Comparison of ENCODE assay signal across 2 cellular contexts in the genomic region with DNA sequence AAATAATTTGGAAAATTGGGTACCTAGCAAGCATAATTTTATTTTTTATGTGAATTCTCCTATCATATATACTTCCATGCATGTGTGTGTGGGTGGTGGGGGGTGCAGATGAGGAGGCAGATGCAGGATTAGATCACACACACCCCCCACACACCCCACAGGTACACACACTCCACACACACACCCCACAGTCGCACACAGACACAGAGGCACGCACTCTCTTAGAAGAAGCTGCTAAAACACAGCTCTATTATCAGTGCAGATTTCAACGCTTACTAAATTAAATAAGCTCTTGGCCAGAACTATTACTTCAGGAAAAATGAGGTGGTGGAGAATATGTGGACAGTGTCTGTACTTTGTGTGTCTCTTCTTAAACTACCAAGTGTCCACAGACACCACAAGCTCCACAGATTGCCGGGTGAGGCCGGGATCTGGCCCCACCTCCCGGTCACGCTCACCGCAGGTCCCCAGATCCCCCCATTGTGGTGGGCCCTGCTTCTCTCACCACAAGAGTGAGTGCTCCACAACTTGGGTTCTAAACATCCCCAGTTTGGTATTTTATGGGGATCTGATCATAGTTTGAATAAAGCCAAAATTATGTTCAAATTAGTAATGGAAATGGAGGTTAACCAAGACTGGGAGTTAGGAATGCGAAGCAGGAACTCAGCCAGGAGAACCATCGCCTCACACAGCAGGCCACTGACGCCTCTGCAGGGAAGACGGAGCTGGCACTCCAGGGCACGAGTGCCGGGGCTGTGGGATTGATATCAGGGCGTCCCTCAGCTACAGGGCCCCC.
TF ChIP-seq lines count a peak whose summit lies in the region.

No MANE protein-coding gene starts in this region.

TF ChIP-seq in liver, 16 proteins besides CTCF, POLR2A, EP300 and RAD21 (continued from another document):
- TF ChIP-seq FOXA1 (IDR thresholded peaks at IDR 0.05) (no peak), NR2F2 (IDR thresholded peaks at IDR 0.05) (no peak), GABPA (IDR thresholded peaks at IDR 0.05 in 1 of 2, conservative IDR thresholded peaks at IDR 0.05 in 1 of 2) (no peak), HNF4A (conservative IDR thresholded peaks at IDR 0.05) (no peak), RXRA (IDR thresholded peaks at IDR 0.05) (no peak), FOXA2 (IDR thresholded peaks at IDR 0.05) (no peak), YY1 (IDR thresholded peaks at IDR 0.05) (no peak)
- TF ChIP-seq, protein P1, sequence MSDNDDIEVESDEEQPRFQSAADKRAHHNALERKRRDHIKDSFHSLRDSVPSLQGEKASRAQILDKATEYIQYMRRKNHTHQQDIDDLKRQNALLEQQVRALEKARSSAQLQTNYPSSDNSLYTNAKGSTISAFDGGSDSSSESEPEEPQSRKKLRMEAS (IDR thresholded peaks at IDR 0.05): no peak
- TF ChIP-seq, protein P2, sequence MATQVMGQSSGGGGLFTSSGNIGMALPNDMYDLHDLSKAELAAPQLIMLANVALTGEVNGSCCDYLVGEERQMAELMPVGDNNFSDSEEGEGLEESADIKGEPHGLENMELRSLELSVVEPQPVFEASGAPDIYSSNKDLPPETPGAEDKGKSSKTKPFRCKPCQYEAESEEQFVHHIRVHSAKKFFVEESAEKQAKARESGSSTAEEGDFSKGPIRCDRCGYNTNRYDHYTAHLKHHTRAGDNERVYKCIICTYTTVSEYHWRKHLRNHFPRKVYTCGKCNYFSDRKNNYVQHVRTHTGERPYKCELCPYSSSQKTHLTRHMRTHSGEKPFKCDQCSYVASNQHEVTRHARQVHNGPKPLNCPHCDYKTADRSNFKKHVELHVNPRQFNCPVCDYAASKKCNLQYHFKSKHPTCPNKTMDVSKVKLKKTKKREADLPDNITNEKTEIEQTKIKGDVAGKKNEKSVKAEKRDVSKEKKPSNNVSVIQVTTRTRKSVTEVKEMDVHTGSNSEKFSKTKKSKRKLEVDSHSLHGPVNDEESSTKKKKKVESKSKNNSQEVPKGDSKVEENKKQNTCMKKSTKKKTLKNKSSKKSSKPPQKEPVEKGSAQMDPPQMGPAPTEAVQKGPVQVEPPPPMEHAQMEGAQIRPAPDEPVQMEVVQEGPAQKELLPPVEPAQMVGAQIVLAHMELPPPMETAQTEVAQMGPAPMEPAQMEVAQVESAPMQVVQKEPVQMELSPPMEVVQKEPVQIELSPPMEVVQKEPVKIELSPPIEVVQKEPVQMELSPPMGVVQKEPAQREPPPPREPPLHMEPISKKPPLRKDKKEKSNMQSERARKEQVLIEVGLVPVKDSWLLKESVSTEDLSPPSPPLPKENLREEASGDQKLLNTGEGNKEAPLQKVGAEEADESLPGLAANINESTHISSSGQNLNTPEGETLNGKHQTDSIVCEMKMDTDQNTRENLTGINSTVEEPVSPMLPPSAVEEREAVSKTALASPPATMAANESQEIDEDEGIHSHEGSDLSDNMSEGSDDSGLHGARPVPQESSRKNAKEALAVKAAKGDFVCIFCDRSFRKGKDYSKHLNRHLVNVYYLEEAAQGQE (IDR thresholded peaks at IDR 0.05): no peak

TF ChIP-seq in HepG2, 621 proteins besides CTCF, POLR2A, EP300 and RAD21:
- TF ChIP-seq, protein P3, sequence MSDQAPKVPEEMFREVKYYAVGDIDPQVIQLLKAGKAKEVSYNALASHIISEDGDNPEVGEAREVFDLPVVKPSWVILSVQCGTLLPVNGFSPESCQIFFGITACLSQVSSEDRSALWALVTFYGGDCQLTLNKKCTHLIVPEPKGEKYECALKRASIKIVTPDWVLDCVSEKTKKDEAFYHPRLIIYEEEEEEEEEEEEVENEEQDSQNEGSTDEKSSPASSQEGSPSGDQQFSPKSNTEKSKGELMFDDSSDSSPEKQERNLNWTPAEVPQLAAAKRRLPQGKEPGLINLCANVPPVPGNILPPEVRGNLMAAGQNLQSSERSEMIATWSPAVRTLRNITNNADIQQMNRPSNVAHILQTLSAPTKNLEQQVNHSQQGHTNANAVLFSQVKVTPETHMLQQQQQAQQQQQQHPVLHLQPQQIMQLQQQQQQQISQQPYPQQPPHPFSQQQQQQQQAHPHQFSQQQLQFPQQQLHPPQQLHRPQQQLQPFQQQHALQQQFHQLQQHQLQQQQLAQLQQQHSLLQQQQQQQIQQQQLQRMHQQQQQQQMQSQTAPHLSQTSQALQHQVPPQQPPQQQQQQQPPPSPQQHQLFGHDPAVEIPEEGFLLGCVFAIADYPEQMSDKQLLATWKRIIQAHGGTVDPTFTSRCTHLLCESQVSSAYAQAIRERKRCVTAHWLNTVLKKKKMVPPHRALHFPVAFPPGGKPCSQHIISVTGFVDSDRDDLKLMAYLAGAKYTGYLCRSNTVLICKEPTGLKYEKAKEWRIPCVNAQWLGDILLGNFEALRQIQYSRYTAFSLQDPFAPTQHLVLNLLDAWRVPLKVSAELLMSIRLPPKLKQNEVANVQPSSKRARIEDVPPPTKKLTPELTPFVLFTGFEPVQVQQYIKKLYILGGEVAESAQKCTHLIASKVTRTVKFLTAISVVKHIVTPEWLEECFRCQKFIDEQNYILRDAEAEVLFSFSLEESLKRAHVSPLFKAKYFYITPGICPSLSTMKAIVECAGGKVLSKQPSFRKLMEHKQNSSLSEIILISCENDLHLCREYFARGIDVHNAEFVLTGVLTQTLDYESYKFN (CRISPR knock-in tag; conservative IDR thresholded peaks at IDR 0.05): no peak
- TF ChIP-seq, protein P4, sequence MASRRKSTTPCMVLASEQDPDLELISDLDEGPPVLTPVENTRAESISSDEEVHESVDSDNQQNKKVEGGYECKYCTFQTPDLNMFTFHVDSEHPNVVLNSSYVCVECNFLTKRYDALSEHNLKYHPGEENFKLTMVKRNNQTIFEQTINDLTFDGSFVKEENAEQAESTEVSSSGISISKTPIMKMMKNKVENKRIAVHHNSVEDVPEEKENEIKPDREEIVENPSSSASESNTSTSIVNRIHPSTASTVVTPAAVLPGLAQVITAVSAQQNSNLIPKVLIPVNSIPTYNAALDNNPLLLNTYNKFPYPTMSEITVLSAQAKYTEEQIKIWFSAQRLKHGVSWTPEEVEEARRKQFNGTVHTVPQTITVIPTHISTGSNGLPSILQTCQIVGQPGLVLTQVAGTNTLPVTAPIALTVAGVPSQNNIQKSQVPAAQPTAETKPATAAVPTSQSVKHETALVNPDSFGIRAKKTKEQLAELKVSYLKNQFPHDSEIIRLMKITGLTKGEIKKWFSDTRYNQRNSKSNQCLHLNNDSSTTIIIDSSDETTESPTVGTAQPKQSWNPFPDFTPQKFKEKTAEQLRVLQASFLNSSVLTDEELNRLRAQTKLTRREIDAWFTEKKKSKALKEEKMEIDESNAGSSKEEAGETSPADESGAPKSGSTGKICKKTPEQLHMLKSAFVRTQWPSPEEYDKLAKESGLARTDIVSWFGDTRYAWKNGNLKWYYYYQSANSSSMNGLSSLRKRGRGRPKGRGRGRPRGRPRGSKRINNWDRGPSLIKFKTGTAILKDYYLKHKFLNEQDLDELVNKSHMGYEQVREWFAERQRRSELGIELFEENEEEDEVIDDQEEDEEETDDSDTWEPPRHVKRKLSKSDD (CRISPR knock-in tag; IDR thresholded peaks at IDR 0.05; ENCODE audit: low read depth): no peak
- no peak for TF ChIP-seq DNMT1 (CRISPR knock-in tag; IDR thresholded peaks at IDR 0.05)
- no peak for TF ChIP-seq PRPF4 (IDR thresholded peaks at IDR 0.05; ENCODE audit: low read depth, low read length, poor library complexity, severe bottlenecking)
- TF ChIP-seq, protein P5, sequence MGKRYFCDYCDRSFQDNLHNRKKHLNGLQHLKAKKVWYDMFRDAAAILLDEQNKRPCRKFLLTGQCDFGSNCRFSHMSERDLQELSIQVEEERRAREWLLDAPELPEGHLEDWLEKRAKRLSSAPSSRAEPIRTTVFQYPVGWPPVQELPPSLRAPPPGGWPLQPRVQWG (CRISPR knock-in tag; IDR thresholded peaks at IDR 0.05; ENCODE audit: borderline replicate concordance, low read depth): no peak
- TF ChIP-seq ZNF619 (CRISPR knock-in tag; IDR thresholded peaks at IDR 0.05): no peak
- TF ChIP-seq, protein P6, sequence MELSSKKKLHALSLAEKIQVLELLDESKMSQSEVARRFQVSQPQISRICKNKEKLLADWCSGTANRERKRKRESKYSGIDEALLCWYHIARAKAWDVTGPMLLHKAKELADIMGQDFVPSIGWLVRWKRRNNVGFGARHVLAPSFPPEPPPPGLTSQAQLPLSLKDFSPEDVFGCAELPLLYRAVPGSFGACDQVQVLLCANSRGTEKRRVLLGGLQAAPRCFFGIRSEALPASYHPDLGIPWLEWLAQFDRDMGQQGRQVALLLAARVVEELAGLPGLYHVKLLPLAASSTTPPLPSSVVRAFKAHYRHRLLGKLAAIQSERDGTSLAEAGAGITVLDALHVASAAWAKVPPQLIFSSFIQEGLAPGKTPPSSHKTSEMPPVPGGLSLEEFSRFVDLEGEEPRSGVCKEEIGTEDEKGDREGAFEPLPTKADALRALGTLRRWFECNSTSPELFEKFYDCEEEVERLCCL (CRISPR knock-in tag; IDR thresholded peaks at IDR 0.05; ENCODE audit: borderline replicate concordance): no peak
- TF ChIP-seq HNRNPK (IDR thresholded peaks at IDR 0.05; ENCODE audit: low read depth, low read length, poor library complexity, severe bottlenecking): no peak
- no peak for TF ChIP-seq CBFB (CRISPR knock-in tag; IDR thresholded peaks at IDR 0.05)
- TF ChIP-seq, protein P7, sequence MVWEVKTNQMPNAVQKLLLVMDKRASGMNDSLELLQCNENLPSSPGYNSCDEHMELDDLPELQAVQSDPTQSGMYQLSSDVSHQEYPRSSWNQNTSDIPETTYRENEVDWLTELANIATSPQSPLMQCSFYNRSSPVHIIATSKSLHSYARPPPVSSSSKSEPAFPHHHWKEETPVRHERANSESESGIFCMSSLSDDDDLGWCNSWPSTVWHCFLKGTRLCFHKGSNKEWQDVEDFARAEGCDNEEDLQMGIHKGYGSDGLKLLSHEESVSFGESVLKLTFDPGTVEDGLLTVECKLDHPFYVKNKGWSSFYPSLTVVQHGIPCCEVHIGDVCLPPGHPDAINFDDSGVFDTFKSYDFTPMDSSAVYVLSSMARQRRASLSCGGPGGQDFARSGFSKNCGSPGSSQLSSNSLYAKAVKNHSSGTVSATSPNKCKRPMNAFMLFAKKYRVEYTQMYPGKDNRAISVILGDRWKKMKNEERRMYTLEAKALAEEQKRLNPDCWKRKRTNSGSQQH (CRISPR knock-in tag; IDR thresholded peaks at IDR 0.05; ENCODE audit: low read depth): no peak
- TF ChIP-seq, protein P8, sequence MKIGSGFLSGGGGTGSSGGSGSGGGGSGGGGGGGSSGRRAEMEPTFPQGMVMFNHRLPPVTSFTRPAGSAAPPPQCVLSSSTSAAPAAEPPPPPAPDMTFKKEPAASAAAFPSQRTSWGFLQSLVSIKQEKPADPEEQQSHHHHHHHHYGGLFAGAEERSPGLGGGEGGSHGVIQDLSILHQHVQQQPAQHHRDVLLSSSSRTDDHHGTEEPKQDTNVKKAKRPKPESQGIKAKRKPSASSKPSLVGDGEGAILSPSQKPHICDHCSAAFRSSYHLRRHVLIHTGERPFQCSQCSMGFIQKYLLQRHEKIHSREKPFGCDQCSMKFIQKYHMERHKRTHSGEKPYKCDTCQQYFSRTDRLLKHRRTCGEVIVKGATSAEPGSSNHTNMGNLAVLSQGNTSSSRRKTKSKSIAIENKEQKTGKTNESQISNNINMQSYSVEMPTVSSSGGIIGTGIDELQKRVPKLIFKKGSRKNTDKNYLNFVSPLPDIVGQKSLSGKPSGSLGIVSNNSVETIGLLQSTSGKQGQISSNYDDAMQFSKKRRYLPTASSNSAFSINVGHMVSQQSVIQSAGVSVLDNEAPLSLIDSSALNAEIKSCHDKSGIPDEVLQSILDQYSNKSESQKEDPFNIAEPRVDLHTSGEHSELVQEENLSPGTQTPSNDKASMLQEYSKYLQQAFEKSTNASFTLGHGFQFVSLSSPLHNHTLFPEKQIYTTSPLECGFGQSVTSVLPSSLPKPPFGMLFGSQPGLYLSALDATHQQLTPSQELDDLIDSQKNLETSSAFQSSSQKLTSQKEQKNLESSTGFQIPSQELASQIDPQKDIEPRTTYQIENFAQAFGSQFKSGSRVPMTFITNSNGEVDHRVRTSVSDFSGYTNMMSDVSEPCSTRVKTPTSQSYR (CRISPR knock-in tag; IDR thresholded peaks at IDR 0.05; ENCODE audit: borderline replicate concordance): no peak
- TF ChIP-seq ZNF550 (CRISPR knock-in tag; IDR thresholded peaks at IDR 0.05; ENCODE audit: borderline replicate concordance): no peak
- no peak for TF ChIP-seq ZNF235 (CRISPR knock-in tag; IDR thresholded peaks at IDR 0.05; ENCODE audit: borderline replicate concordance)
- no peak for TF ChIP-seq ZNF7 (CRISPR knock-in tag; IDR thresholded peaks at IDR 0.05)
- TF ChIP-seq, protein P9, sequence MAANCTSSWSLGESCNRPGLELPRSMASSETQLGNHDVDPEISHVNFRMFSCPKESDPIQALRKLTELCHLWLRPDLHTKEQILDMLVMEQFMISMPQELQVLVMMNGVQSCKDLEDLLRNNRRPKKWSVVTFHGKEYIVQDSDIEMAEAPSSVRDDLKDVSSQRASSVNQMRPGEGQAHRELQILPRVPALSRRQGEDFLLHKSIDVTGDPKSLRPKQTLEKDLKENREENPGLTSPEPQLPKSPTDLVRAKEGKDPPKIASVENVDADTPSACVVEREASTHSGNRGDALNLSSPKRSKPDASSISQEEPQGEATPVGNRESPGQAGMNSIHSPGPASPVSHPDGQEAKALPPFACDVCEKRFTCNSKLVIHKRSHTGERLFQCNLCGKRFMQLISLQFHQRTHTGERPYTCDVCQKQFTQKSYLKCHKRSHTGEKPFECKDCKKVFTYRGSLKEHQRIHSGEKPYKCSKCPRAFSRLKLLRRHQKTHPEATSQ (CRISPR knock-in tag; IDR thresholded peaks at IDR 0.05; ENCODE audit: borderline replicate concordance): no peak
- TF ChIP-seq, protein P10, sequence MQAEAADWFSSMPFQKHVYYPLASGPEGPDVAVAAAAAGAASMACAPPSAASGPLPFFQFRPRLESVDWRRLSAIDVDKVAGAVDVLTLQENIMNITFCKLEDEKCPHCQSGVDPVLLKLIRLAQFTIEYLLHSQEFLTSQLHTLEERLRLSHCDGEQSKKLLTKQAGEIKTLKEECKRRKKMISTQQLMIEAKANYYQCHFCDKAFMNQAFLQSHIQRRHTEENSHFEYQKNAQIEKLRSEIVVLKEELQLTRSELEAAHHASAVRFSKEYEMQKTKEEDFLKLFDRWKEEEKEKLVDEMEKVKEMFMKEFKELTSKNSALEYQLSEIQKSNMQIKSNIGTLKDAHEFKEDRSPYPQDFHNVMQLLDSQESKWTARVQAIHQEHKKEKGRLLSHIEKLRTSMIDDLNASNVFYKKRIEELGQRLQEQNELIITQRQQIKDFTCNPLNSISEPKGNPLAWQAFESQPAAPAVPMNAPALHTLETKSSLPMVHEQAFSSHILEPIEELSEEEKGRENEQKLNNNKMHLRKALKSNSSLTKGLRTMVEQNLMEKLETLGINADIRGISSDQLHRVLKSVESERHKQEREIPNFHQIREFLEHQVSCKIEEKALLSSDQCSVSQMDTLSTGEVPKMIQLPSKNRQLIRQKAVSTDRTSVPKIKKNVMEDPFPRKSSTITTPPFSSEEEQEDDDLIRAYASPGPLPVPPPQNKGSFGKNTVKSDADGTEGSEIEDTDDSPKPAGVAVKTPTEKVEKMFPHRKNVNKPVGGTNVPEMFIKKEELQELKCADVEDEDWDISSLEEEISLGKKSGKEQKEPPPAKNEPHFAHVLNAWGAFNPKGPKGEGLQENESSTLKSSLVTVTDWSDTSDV (CRISPR knock-in tag; IDR thresholded peaks at IDR 0.05): no peak
- TF ChIP-seq SMARCC2 (IDR thresholded peaks at IDR 0.05): no peak
- no peak for TF ChIP-seq ZNF3 (CRISPR knock-in tag; IDR thresholded peaks at IDR 0.05)
